Comparison of ENCODE assay signal across 18 cellular contexts in the genomic region with DNA sequence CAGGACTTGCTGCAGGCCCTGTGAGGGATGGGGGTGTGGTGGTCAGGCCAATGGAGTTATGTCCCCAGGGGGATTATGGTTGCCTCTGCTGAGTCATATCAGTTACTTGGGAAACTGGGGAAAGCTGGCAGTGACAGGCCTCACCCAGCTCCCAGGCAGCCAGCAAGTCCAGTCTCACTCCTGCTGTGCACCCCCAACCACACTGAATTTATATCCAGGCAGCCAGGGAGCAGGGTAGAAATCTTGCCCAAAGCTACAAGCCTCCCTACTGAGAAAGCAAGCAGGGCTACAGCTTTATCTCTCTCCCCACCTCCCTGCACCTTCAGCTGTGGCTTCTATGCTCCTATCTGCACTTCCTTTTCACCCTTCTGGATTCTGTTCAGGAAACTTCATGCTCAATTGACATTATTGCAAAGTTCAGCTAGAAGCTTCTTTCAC.
DNase-seq lines count a peak whose midpoint lies in the region; ATAC-seq and TF ChIP-seq lines count a peak whose summit lies in the region.
"Had no signal": no experiment of that assay in that cellular context is flagged by ENCODE, and none has a peak within 500 bp of the region (broad histone marks: within the 10 kb centered on the region; RNA-seq: fewer than 3 reads in every experiment).

No MANE protein-coding gene starts in this region.

- peak overlapping the region; percentile 63 for H3K27ac Mint-ChIP-seq in osteocyte (ENCODE audit: unreplicated experiment)
- H3K27ac Mint-ChIP-seq: GM23338, HFFc6 had no signal

- CTCF ChIA-PET in GM10248 (lab: Yijun Ruan, JAX), result no interaction called here

- peak; percentile 6 for DNase-seq in NCI-H146 (lab: John Stamatoyannopoulos, UW)
- no peak for DNase-seq in NCI-H146 treated with DMSO at 0.1 percent for 48 hours (lab: John Stamatoyannopoulos, UW; ENCODE audit: unreplicated experiment)
- DNase-seq in NCI-H345 (lab: John Stamatoyannopoulos, UW), result peak; percentile 66
- peak; percentile 56 for DNase-seq in T1000 (lab: John Stamatoyannopoulos, UW)
- DNase-seq in osteocyte (ENCODE audit: extremely low spot score, unreplicated experiment), result no peak
- no peak for DNase-seq in GM10248 (ENCODE audit: extremely low spot score)
- no peak for DNase-seq in dedifferentiated amniotic fluid mesenchymal stem cell (ENCODE audit: extremely low spot score)
- DNase-seq: 8988T, DMS79 treated with DMSO at 0.1 percent for 48 hours, GDM1, HFFc6, IMR-90, NCI-H1092, NCI-H187 treated with DMSO at 0.1 percent for 48 hours, NCI-H510A had no signal

- TF ChIP-seq CTCF in osteocyte (IDR thresholded peaks at IDR 0.05) (no peak), GM10248 (IDR thresholded peaks at IDR 0.05; ENCODE audit: control extremely low read depth, extremely low read depth, low read depth, missing control alignments) (no peak)

- ATAC-seq in GM19397 (IDR thresholded peaks at IDR 0.05; ENCODE audit: unreplicated experiment), result no peak
- ATAC-seq: GM23338 had no signal

- no peak overlapping the region for H3K4me3 Mint-ChIP-seq in osteocyte (ENCODE audit: unreplicated experiment)
- H3K4me3 Mint-ChIP-seq: CD14-positive monocyte, GM23338, HFFc6 had no signal

- POLR2A ChIA-PET in GM10248 (lab: Yijun Ruan, JAX), result no interaction called here

- H3K36me3 Mint-ChIP-seq in osteocyte (ENCODE audit: unreplicated experiment), result no peaks in the 10 kb centered on the region
- H3K36me3 Mint-ChIP-seq: CD14-positive monocyte had no signal

- peaks cover 16% of the 10 kb centered on the region for H3K4me1 Mint-ChIP-seq in osteocyte (ENCODE audit: unreplicated experiment)
- H3K4me1 Mint-ChIP-seq: CD14-positive monocyte, GM23338 had no signal

- peaks cover 5% of the 10 kb centered on the region for H3K27me3 Mint-ChIP-seq in osteocyte (ENCODE audit: unreplicated experiment)

- H3K9me3 Mint-ChIP-seq in osteocyte (ENCODE audit: unreplicated experiment), result peaks cover 11% of the 10 kb centered on the region

Comparison
In these comparisons a context has a peak if more than half of its experiments do, and no peak if none do; other contexts are left out.
1. DNase-seq: peak in NCI-H146 (single experiment), NCI-H345 (single experiment) and T1000 (single experiment); none in NCI-H146 treated with DMSO at 0.1 percent for 48 hours (single experiment), osteocyte (single experiment), GM10248 (single experiment) and dedifferentiated amniotic fluid mesenchymal stem cell (single experiment).